11 cellular contexts compared by ENCODE assay signal in genomic region chr6:108563292-108563691, GRCh38. TPM values are rescaled to one million over a fixed set of nuclear protein-coding genes. Genes with fewer than 3 reads are reported as not detected.
DNase-seq lines count a peak whose midpoint lies in the region; ATAC-seq, FAIRE-seq and TF ChIP-seq lines count a peak whose summit lies in the region.
"Had no signal": no experiment of that assay in that cellular context is flagged by ENCODE, and none has a peak within 500 bp of the region (broad histone marks: within the 10 kb centered on the region; RNA-seq: fewer than 3 reads in every experiment).

No MANE protein-coding gene starts in this region.

- H3K4me3 ChIP-seq in right atrium auricular region (peak overlapping the region; percentile 81 to 85), endocrine pancreas (ENCODE audit: control insufficient read depth, insufficient read depth, low read length) (peak overlapping the region; percentile 71)

- no peak overlapping the region for H3K9ac ChIP-seq in endocrine pancreas (ENCODE audit: control insufficient read depth, insufficient read depth, low read length)

- H3K27ac ChIP-seq in right atrium auricular region, result peak overlapping the region; percentile 99 to 100

- peaks cover 0 to 55% of the 10 kb centered on the region in 2 donors for H3K4me1 ChIP-seq in right atrium auricular region
- H3K4me1 ChIP-seq in endocrine pancreas (ENCODE audit: control insufficient read depth, insufficient read depth, low read length), result peaks cover 19% of the 10 kb centered on the region

- H3K27me3 ChIP-seq in right atrium auricular region, result no peaks in the 10 kb centered on the region
- no peaks in the 10 kb centered on the region for H3K27me3 ChIP-seq in endocrine pancreas (ENCODE audit: control insufficient read depth, insufficient read depth, low read length)

- ATAC-seq in left ventricle myocardium superior, result no peak
- no peak for ATAC-seq in HG02840 (IDR thresholded peaks at IDR 0.05; ENCODE audit: low FRiP score, unreplicated experiment)
- no peak for ATAC-seq in HG03139 (IDR thresholded peaks at IDR 0.05; ENCODE audit: unreplicated experiment)
- ATAC-seq: esophagus mucosa had no signal

- peaks cover 22% of the 10 kb centered on the region for H3K36me3 Mint-ChIP-seq in nephron (ENCODE audit: low read depth)

- intact Hi-C loops in left ventricle myocardium superior (cut with micrococcal nuclease), result loop anchor here (10.0 kb wide), 1 partner anchor 92 kb away; no protein-coding TSS in a partner anchor

- TF ChIP-seq CTCF in right atrium auricular region (IDR thresholded peaks at IDR 0.05) (no peak), nephron (IDR thresholded peaks at IDR 0.05; ENCODE audit: unreplicated experiment in 3 of 3) (no peak)

- H3K36me3 ChIP-seq in right atrium auricular region (peaks cover 23% of the 10 kb centered on the region), endocrine pancreas (ENCODE audit: control insufficient read depth, insufficient read depth, low read length) (no peaks in the 10 kb centered on the region)

- peaks cover 2% of the 10 kb centered on the region for H3K27me3 Mint-ChIP-seq in nephron (ENCODE audit: low read depth)

- H3K9me3 ChIP-seq in right atrium auricular region, result no peaks in the 10 kb centered on the region
- H3K9me3 ChIP-seq in endocrine pancreas (ENCODE audit: control insufficient read depth, low read length), result no peaks in the 10 kb centered on the region

- H3K4me1 Mint-ChIP-seq in nephron, result peaks cover 48% of the 10 kb centered on the region

- no peaks in the 10 kb centered on the region for H3K9me3 Mint-ChIP-seq in nephron

- no peak for FAIRE-seq in RCC 7860 (lab: Jason Lieb, UNC)

- H3K27ac Mint-ChIP-seq in nephron, result no peak overlapping the region

- H3K4me3 Mint-ChIP-seq in nephron, result peak overlapping the region; percentile 94 to 98 (median 94)

- DNase-seq in right atrium auricular region (ENCODE audit: low spot score) (no peak), left ventricle myocardium superior (no peak), COR-L47 (lab: John Stamatoyannopoulos, UW) (no peak), RCC 7860 (ENCODE audit: low spot score) (no peak)
- DNase-seq: activated CD4-positive, alpha-beta T cell treated with anti-CD3 and anti-CD28 coated beads, Interleukin-2, amount 50 U/mL, for 48 hours; stimulated activated CD4-positive, alpha-beta T cell treated with anti-CD3 and anti-CD28 coated beads, Interleukin-2, amount 100 ng/mL, for 24 hours had no signal

RNA-seq across cellular contexts. Expression of gene FOXO3, which starts 2.6 kb away (rescaled TPM):
- total RNA-seq in right atrium auricular region (10 to 100 TPM; 54.5 to 60.9 TPM), left ventricle myocardium superior (29.5 TPM)
